In the genomic region with DNA sequence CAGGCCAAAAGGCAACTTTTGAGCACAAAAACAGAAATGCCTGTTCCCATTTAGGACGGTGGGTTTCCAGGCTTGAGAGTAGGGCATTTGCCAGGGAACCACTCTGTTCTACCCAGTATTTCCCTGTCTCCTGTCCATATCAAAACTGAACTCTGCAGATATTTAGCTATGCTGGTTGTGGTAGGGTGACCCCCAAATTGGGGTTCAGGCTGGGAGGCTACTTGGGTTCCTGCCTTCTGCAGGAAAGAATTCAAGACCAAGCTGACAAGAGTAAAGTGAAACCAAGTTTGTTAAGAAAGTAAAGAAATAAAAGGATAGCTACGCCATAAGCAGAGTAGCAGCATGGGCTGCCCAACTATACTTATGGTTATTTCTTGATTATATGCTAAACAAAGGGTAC, we compare ENCODE assay signal across 31 cellular contexts.
"Had no signal": no experiment of that assay in that cellular context is flagged by ENCODE, and none has a peak within 500 bp of the region (broad histone marks: within the 10 kb centered on the region; RNA-seq: fewer than 3 reads in every experiment).

No MANE protein-coding gene starts in this region.

- ATAC-seq: natural killer cell; psoas muscle; right cardiac atrium; sciatic nerve; stimulated activated memory B cell treated with anti-CD40 and anti-IgM and Interleukin-4, amounts not matched to agents 10 μg/mL and 1 μg/mL and 100 μg/mL, for 72 hours; stimulated activated naive CD8-positive, alpha-beta T cell treated with anti-CD3 and anti-CD28 coated beads, Interleukin-15, amount 100 ng/mL, for 72 hours; stimulated activated naive CD8-positive, alpha-beta T cell treated with anti-CD3 and anti-CD28 coated beads, Interleukin-15, Interleukin-2, amounts not matched to agents 100 U/mL and 50 U/mL, for 24 hours; upper lobe of right lung had no signal

- H3K27ac ChIP-seq: neural progenitor cell, ovary, parathyroid adenoma, psoas muscle, skin epidermis, spleen, suprapubic skin, testis, tibial artery, transverse colon, upper lobe of right lung, uterus had no signal

- H3K9ac ChIP-seq: neural progenitor cell, parathyroid adenoma had no signal

- H3K4me1 ChIP-seq: neural progenitor cell, parathyroid adenoma, psoas muscle, upper lobe of right lung, uterus had no signal

- H3K27me3 Mint-ChIP-seq: progenitor cell of endocrine pancreas; stimulated activated memory B cell treated with anti-CD40 and anti-IgM and Interleukin-4, amounts not matched to agents 10 μg/mL and 1 μg/mL and 100 μg/mL, for 72 hours; stimulated activated naive CD8-positive, alpha-beta T cell treated with anti-CD3 and anti-CD28 coated beads, Interleukin-15, amount 100 ng/mL, for 72 hours; type B pancreatic cell had no signal

- DNase-seq: natural killer cell; occipital lobe; ovary; posterior cingulate gyrus; psoas muscle; right cardiac atrium; spleen; stimulated activated CD4-positive, alpha-beta T cell treated with anti-CD3 and anti-CD28 coated beads, Interleukin-12 subunit alpha, Interleukin-12 subunit beta, amount 100 ng/mL, for 4 hours; stimulated activated CD4-positive, alpha-beta T cell treated with anti-CD3 and anti-CD28 coated beads, Interleukin-1b, Interleukin-23, amount 100 ng/mL, for 48 hours; stimulated activated CD4-positive, alpha-beta T cell treated with anti-CD3 and anti-CD28 coated beads, Interleukin-4, amount 100 ng/mL, for 1 hour; stimulated activated CD4-positive, alpha-beta T cell treated with anti-CD3 and anti-CD28 coated beads, Interleukin-4, amount 100 ng/mL, for 4 hours; stimulated activated CD8-positive, alpha-beta memory T cell treated with anti-CD3 and anti-CD28 coated beads, Interleukin-4, amount 100 ng/mL, for 48 hours; stimulated activated naive CD4-positive, alpha-beta T cell; stimulated activated naive CD8-positive, alpha-beta T cell treated with anti-CD3 and anti-CD28 coated beads, Interleukin-15, amount 100 ng/mL, for 72 hours; stimulated activated naive CD8-positive, alpha-beta T cell treated with anti-CD3 and anti-CD28 coated beads, Interleukin-15, Interleukin-2, amounts not matched to agents 100 U/mL and 50 U/mL, for 24 hours; substantia nigra; testis; tibial artery; transverse colon; upper lobe of right lung; uterus had no signal

- H3K27ac Mint-ChIP-seq: natural killer cell; nephron; neural progenitor cell; progenitor cell of endocrine pancreas; stimulated activated memory B cell treated with anti-CD40 and anti-IgM and Interleukin-4, amounts not matched to agents 10 μg/mL and 1 μg/mL and 100 μg/mL, for 72 hours; stimulated activated naive CD8-positive, alpha-beta T cell treated with anti-CD3 and anti-CD28 coated beads, Interleukin-15, amount 100 ng/mL, for 72 hours; type B pancreatic cell had no signal

- H3K36me3 Mint-ChIP-seq: natural killer cell; stimulated activated memory B cell treated with anti-CD40 and anti-IgM and Interleukin-4, amounts not matched to agents 10 μg/mL and 1 μg/mL and 100 μg/mL, for 72 hours; type B pancreatic cell had no signal

- H3K9me3 ChIP-seq: ovary, psoas muscle, spleen, suprapubic skin, testis, tibial artery, transverse colon, upper lobe of right lung, uterus had no signal

- H3K27me3 ChIP-seq: neural progenitor cell, ovary, spleen, suprapubic skin, testis, tibial artery, transverse colon, upper lobe of right lung, uterus had no signal

- H3K4me3 ChIP-seq: neural progenitor cell, ovary, psoas muscle, skin epidermis, smooth muscle cell, spleen, suprapubic skin, testis, tibial artery, transverse colon, upper lobe of right lung, uterus had no signal

- H3K4me2 ChIP-seq: neural progenitor cell, smooth muscle cell had no signal

- H3K9me3 Mint-ChIP-seq: natural killer cell; nephron; stimulated activated memory B cell treated with anti-CD40 and anti-IgM and Interleukin-4, amounts not matched to agents 10 μg/mL and 1 μg/mL and 100 μg/mL, for 72 hours; stimulated activated naive CD8-positive, alpha-beta T cell treated with anti-CD3 and anti-CD28 coated beads, Interleukin-15, amount 100 ng/mL, for 72 hours; type B pancreatic cell had no signal

- H3K4me3 Mint-ChIP-seq: natural killer cell; nephron; neural progenitor cell; stimulated activated memory B cell treated with anti-CD40 and anti-IgM and Interleukin-4, amounts not matched to agents 10 μg/mL and 1 μg/mL and 100 μg/mL, for 72 hours; stimulated activated naive CD8-positive, alpha-beta T cell treated with anti-CD3 and anti-CD28 coated beads, Interleukin-15, amount 100 ng/mL, for 72 hours; type B pancreatic cell had no signal

- H3K36me3 ChIP-seq: neural progenitor cell, ovary, spleen, suprapubic skin, tibial artery, transverse colon, upper lobe of right lung, uterus had no signal

- H3K79me2 ChIP-seq: parathyroid adenoma had no signal

- H2AFZ ChIP-seq: neural progenitor cell, parathyroid adenoma had no signal
